In the genomic region with DNA sequence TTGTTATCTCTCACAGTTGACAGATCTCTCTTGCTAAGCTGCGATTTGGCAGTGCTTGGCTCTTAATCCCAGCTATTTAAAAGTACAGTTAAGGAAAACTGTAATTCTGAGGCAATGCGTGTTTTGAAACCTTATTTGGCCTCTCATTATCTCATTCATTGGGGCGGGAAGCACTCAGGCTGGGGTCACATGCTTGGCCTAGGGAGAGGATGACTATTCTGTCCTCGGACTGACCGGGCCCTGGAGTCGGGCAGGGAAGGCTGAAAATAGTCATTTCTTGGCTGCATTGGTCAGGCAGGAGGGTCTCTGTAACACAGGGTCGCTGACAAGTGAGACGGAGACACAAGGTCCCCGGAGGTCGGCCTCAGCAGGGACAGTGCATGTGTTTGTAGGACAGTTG, we compare ENCODE assay signal across 19 cellular contexts. TPM values are rescaled to one million over a fixed set of nuclear protein-coding genes. Genes with fewer than 3 reads are reported as not detected.
A peak's percentile ranks its signal among the peaks of the same experiment; 100 is the strongest.
DNase-seq lines count a peak whose midpoint lies in the region; ATAC-seq, FAIRE-seq and TF ChIP-seq lines count a peak whose summit lies in the region.
"Had no signal": no experiment of that assay in that cellular context is flagged by ENCODE, and none has a peak within 500 bp of the region (broad histone marks: within the 10 kb centered on the region; RNA-seq: fewer than 3 reads in every experiment).

No MANE protein-coding gene starts in this region.

- no peaks in the 10 kb centered on the region for H3K9me3 ChIP-seq in adipocyte (ENCODE audit: control insufficient read depth, low read length)
- no peaks in the 10 kb centered on the region for H3K9me3 ChIP-seq in cardiac muscle cell (ENCODE audit: low read depth)
- no peaks in the 10 kb centered on the region for H3K9me3 ChIP-seq in trophoblast cell (ENCODE audit: insufficient read depth, low read depth, low read length)

- no peak overlapping the region for H3K4me2 ChIP-seq in trophoblast cell (ENCODE audit: low read length)
- H3K4me2 ChIP-seq: BLaER1 treated with 17β-estradiol and CSF1 and Interleukin-3, amounts not matched to agents 10 nM and 100 nM had no signal

- no peak overlapping the region for H4K8ac ChIP-seq in trophoblast cell (ENCODE audit: low read depth, low read length)

- H3K4me3 Mint-ChIP-seq in nephron, result no peak overlapping the region
- no peak overlapping the region for H3K4me3 Mint-ChIP-seq in activated naive CD8-positive, alpha-beta T cell treated with anti-CD3 and anti-CD28 coated beads, Interleukin-2, amount 50 U/mL, for 24 hours
- H3K4me3 Mint-ChIP-seq: activated naive CD4-positive, alpha-beta T cell treated with anti-CD3 and anti-CD28 coated beads, Interleukin-2, amount 10 ng/mL, durations not matched to agents 7 days and 5 days had no signal

- no peak overlapping the region for H2BK120ac ChIP-seq in trophoblast cell (ENCODE audit: insufficient read depth, low read length, poor library complexity)

- no peak overlapping the region for H2BK5ac ChIP-seq in trophoblast cell (ENCODE audit: low read depth, low read length, poor library complexity)

- no peaks in the 10 kb centered on the region for H3K36me3 ChIP-seq in adipocyte (ENCODE audit: control insufficient read depth, insufficient read depth, low read length, severe bottlenecking)
- H3K36me3 ChIP-seq in cardiac muscle cell, result no peaks in the 10 kb centered on the region
- no peaks in the 10 kb centered on the region for H3K36me3 ChIP-seq in trophoblast cell (ENCODE audit: control insufficient read depth in 1 of 2, insufficient read depth in 2 of 2, low read length in 2 of 2)
- H3K36me3 ChIP-seq: BLaER1 treated with 17β-estradiol and CSF1 and Interleukin-3, amounts not matched to agents 10 nM and 100 nM had no signal

- ATAC-seq in HG03469 (IDR thresholded peaks at IDR 0.05; ENCODE audit: unreplicated experiment), result no peak
- no peak for ATAC-seq in activated naive CD8-positive, alpha-beta T cell treated with anti-CD3 and anti-CD28 coated beads, Interleukin-2, amount 50 U/mL, for 24 hours

- no peaks in the 10 kb centered on the region for H3K27me3 Mint-ChIP-seq in nephron (ENCODE audit: low read depth)
- peaks cover 2% of the 10 kb centered on the region for H3K27me3 Mint-ChIP-seq in activated naive CD8-positive, alpha-beta T cell treated with anti-CD3 and anti-CD28 coated beads, Interleukin-2, amount 50 U/mL, for 24 hours

- no peak overlapping the region for H4K91ac ChIP-seq in trophoblast cell (ENCODE audit: low read depth, low read length)

- no peak overlapping the region for H2AK5ac ChIP-seq in trophoblast cell (ENCODE audit: low read length)

- no peaks in the 10 kb centered on the region for H3K79me2 ChIP-seq in trophoblast cell (ENCODE audit: control insufficient read depth, insufficient read depth, low read length, poor library complexity)

- H3K9me3 Mint-ChIP-seq in nephron, result peaks cover 5% of the 10 kb centered on the region
- H3K9me3 Mint-ChIP-seq in activated naive CD8-positive, alpha-beta T cell treated with anti-CD3 and anti-CD28 coated beads, Interleukin-2, amount 50 U/mL, for 24 hours, result no peaks in the 10 kb centered on the region
- H3K9me3 Mint-ChIP-seq: activated naive CD4-positive, alpha-beta T cell treated with anti-CD3 and anti-CD28 coated beads, Interleukin-2, amount 10 ng/mL, durations not matched to agents 7 days and 5 days had no signal

- peak overlapping the region in 2 of 3 experiments; percentile 32 to 61 for H3K27ac Mint-ChIP-seq in nephron
- no peak overlapping the region for H3K27ac Mint-ChIP-seq in activated naive CD8-positive, alpha-beta T cell treated with anti-CD3 and anti-CD28 coated beads, Interleukin-2, amount 50 U/mL, for 24 hours
- H3K27ac Mint-ChIP-seq: activated naive CD4-positive, alpha-beta T cell treated with anti-CD3 and anti-CD28 coated beads, Interleukin-2, amount 10 ng/mL, durations not matched to agents 7 days and 5 days had no signal

- H2AFZ ChIP-seq in trophoblast cell (ENCODE audit: insufficient read depth, low read length, poor library complexity), result no peak overlapping the region

- no peaks in the 10 kb centered on the region for H3K36me3 Mint-ChIP-seq in nephron (ENCODE audit: low read depth)
- H3K36me3 Mint-ChIP-seq in activated naive CD8-positive, alpha-beta T cell treated with anti-CD3 and anti-CD28 coated beads, Interleukin-2, amount 50 U/mL, for 24 hours (ENCODE audit: low read depth), result no peaks in the 10 kb centered on the region
- H3K36me3 Mint-ChIP-seq: activated naive CD4-positive, alpha-beta T cell treated with anti-CD3 and anti-CD28 coated beads, Interleukin-2, amount 10 ng/mL, durations not matched to agents 7 days and 5 days had no signal

- TF ChIP-seq CTCF in cardiac muscle cell (IDR thresholded peaks at IDR 0.05; ENCODE audit: low read depth, low read length), result no peak
- no peak for TF ChIP-seq CTCF in nephron (IDR thresholded peaks at IDR 0.05; ENCODE audit: unreplicated experiment in 3 of 3)

- H3K14ac ChIP-seq in trophoblast cell (ENCODE audit: low read length), result no peak overlapping the region

- H3K23ac ChIP-seq in trophoblast cell (ENCODE audit: low read length), result no peak overlapping the region

- H4K12ac ChIP-seq in trophoblast cell (ENCODE audit: low read depth, low read length), result no peak overlapping the region

- DNase-seq in adipocyte (ENCODE audit: low read depth) (no peak), cardiac muscle cell (ENCODE audit: low read depth in 1 of 2, low spot score in 1 of 2) (peak; percentile 13 to 81), urothelium cell line (ENCODE audit: low spot score) (no peak), trophoblast cell (no peak)
- DNase-seq in activated naive CD8-positive, alpha-beta T cell treated with anti-CD3 and anti-CD28 coated beads, Interleukin-2, amount 50 U/mL, for 24 hours, result no peak
- DNase-seq: activated CD4-positive, alpha-beta T cell treated with anti-CD3 and anti-CD28 coated beads for 4 hours; activated naive CD4-positive, alpha-beta T cell treated with anti-CD3 and anti-CD28 coated beads, Interleukin-2, amount 10 ng/mL, durations not matched to agents 7 days and 5 days; DMS153; KBM-7; NCI-H1105; NCI-H226; SHP77 treated with DMSO at 0.1 percent for 48 hours; stimulated activated CD4-positive, alpha-beta T cell treated with anti-CD3 and anti-CD28 coated beads, Interleukin-15, amount 100 ng/mL, for 24 hours had no signal

- H3K4ac ChIP-seq in trophoblast cell (ENCODE audit: low read depth, low read length), result no peak overlapping the region

- H3K4me3 ChIP-seq in adipocyte (ENCODE audit: low read length) (peak overlapping the region; percentile 8), cardiac muscle cell (no peak overlapping the region), trophoblast cell (ENCODE audit: low read depth, low read length) (no peak overlapping the region)
- H3K4me3 ChIP-seq: BLaER1 treated with 17β-estradiol and CSF1 and Interleukin-3, amounts not matched to agents 10 nM and 100 nM had no signal

- peaks cover 9% of the 10 kb centered on the region for H3K4me1 Mint-ChIP-seq in nephron
- H3K4me1 Mint-ChIP-seq in activated naive CD8-positive, alpha-beta T cell treated with anti-CD3 and anti-CD28 coated beads, Interleukin-2, amount 50 U/mL, for 24 hours, result no peaks in the 10 kb centered on the region
- H3K4me1 Mint-ChIP-seq: activated naive CD4-positive, alpha-beta T cell treated with anti-CD3 and anti-CD28 coated beads, Interleukin-2, amount 10 ng/mL, durations not matched to agents 7 days and 5 days had no signal

- no CpG with 5 or more reads among the region's 10 CpGs for WGBS in trophoblast cell (ENCODE audit: extremely low coverage, insufficient coverage, insufficient read length)

- no peak overlapping the region for H2BK12ac ChIP-seq in trophoblast cell (ENCODE audit: low read length)

- peak overlapping the region; percentile 60 for H3K27ac ChIP-seq in cardiac muscle cell
- no peak overlapping the region for H3K27ac ChIP-seq in trophoblast cell (ENCODE audit: low read depth, low read length)
- H3K27ac ChIP-seq: BLaER1 treated with 17β-estradiol and CSF1 and Interleukin-3, amounts not matched to agents 10 nM and 100 nM had no signal

- FAIRE-seq in urothelium cell line (lab: Jason Lieb, UNC), result peak; percentile 56
- FAIRE-seq: bronchial epithelial cell, frontal cortex, islet of Langerhans had no signal

- H3K27me3 ChIP-seq in adipocyte (replicated peaks; ENCODE audit: control insufficient read depth, insufficient read depth, low read length), result no peaks in the 10 kb centered on the region
- no peaks in the 10 kb centered on the region for H3K27me3 ChIP-seq in cardiac muscle cell
- H3K27me3 ChIP-seq in trophoblast cell (ENCODE audit: insufficient read depth, low read length), result no peaks in the 10 kb centered on the region
- H3K27me3 ChIP-seq: BLaER1 treated with 17β-estradiol and CSF1 and Interleukin-3, amounts not matched to agents 10 nM and 100 nM had no signal

- peak overlapping the region; percentile 62 for H3K9ac ChIP-seq in adipocyte (ENCODE audit: low read length)
- no peak overlapping the region for H3K9ac ChIP-seq in trophoblast cell (ENCODE audit: low read length)
- H3K9ac ChIP-seq: BLaER1 treated with 17β-estradiol and CSF1 and Interleukin-3, amounts not matched to agents 10 nM and 100 nM had no signal

- no peak overlapping the region for H3K18ac ChIP-seq in trophoblast cell (ENCODE audit: low read length)

- H3K79me1 ChIP-seq in trophoblast cell (ENCODE audit: low read length), result no peaks in the 10 kb centered on the region

- H3K4me1 ChIP-seq in adipocyte (ENCODE audit: control insufficient read depth, insufficient read depth, low read length), result peaks cover 22% of the 10 kb centered on the region
- H3K4me1 ChIP-seq in cardiac muscle cell (ENCODE audit: low read depth), result peaks cover 6% of the 10 kb centered on the region
- H3K4me1 ChIP-seq in trophoblast cell (ENCODE audit: control insufficient read depth in 1 of 2, insufficient read depth in 2 of 2, low read length in 2 of 2), result peaks cover 0 to 3% of the 10 kb centered on the region in 2 experiments

RNA-seq across cellular contexts. Expression of a gene that starts 20.2 kb away (rescaled TPM):
- total RNA-seq in cardiac muscle cell, result 75.9 and 134 TPM in 2 replicates
- 96.8 and 116 TPM in 2 replicates for polyA plus RNA-seq in cardiac muscle cell
- polyA plus RNA-seq in trophoblast cell (2013), result 18.4 and 19.0 TPM in 2 replicates

Comparison
In these comparisons a context has a peak if more than half of its experiments do, and no peak if none do; other contexts are left out.
1. DNase-seq: peak in cardiac muscle cell (2 of 2); none in adipocyte (single experiment), urothelium cell line (single experiment), trophoblast cell (0 of 2) and activated naive CD8-positive, alpha-beta T cell treated with anti-CD3 and anti-CD28 coated beads, Interleukin-2, amount 50 U/mL, for 24 hours (single experiment).